In genomic region chr15:99993262-99993661, GRCh38 we compare ENCODE assay signal across 14 cellular contexts.
A peak's percentile ranks its signal among the peaks of the same experiment; 100 is the strongest.
DNase-seq lines count a peak whose midpoint lies in the region; ATAC-seq and TF ChIP-seq lines count a peak whose summit lies in the region.
"Had no signal": no experiment of that assay in that cellular context is flagged by ENCODE, and none has a peak within 500 bp of the region (broad histone marks: within the 10 kb centered on the region; RNA-seq: fewer than 3 reads in every experiment).

No MANE protein-coding gene starts in this region.

- H3K4me1 Mint-ChIP-seq in activated naive CD8-positive, alpha-beta T cell treated with anti-CD3 and anti-CD28 coated beads, Interleukin-2, amount 10 ng/mL, durations not matched to agents 7 days and 5 days: no peaks in the 10 kb centered on the region
- no peaks in the 10 kb centered on the region for H3K4me1 Mint-ChIP-seq in activated naive CD8-positive, alpha-beta T cell treated with anti-CD3 and anti-CD28 coated beads for 36 hours
- peaks cover 41% of the 10 kb centered on the region for H3K4me1 Mint-ChIP-seq in nephron progenitor cell
- H3K4me1 Mint-ChIP-seq in GM23338: peaks cover 32% of the 10 kb centered on the region
- H3K4me1 Mint-ChIP-seq: CD4-positive, CD25-positive, alpha-beta regulatory T cell; IgD-negative memory B cell had no signal

- peaks cover under 1% of the 10 kb centered on the region for H3K9me3 Mint-ChIP-seq in activated naive CD8-positive, alpha-beta T cell treated with anti-CD3 and anti-CD28 coated beads, Interleukin-2, amount 10 ng/mL, durations not matched to agents 7 days and 5 days
- peaks cover 1% of the 10 kb centered on the region for H3K9me3 Mint-ChIP-seq in activated naive CD8-positive, alpha-beta T cell treated with anti-CD3 and anti-CD28 coated beads for 36 hours
- peaks cover 8% of the 10 kb centered on the region for H3K9me3 Mint-ChIP-seq in nephron progenitor cell
- peaks cover 8% of the 10 kb centered on the region for H3K9me3 Mint-ChIP-seq in GM23338

- no peaks in the 10 kb centered on the region for H3K27me3 Mint-ChIP-seq in activated naive CD8-positive, alpha-beta T cell treated with anti-CD3 and anti-CD28 coated beads, Interleukin-2, amount 10 ng/mL, durations not matched to agents 7 days and 5 days
- no peaks in the 10 kb centered on the region for H3K27me3 Mint-ChIP-seq in activated naive CD8-positive, alpha-beta T cell treated with anti-CD3 and anti-CD28 coated beads for 36 hours
- H3K27me3 Mint-ChIP-seq in nephron progenitor cell (ENCODE audit: low read depth, poor library complexity) (peaks cover 23% of the 10 kb centered on the region), GM23338 (ENCODE audit: insufficient read depth, low read depth, poor library complexity) (peaks cover 7% of the 10 kb centered on the region)
- H3K27me3 Mint-ChIP-seq: CD4-positive, CD25-positive, alpha-beta regulatory T cell had no signal

- H3K4me1 ChIP-seq in GM23338 (ENCODE audit: insufficient read depth): peaks cover 24% of the 10 kb centered on the region

- 0 out of 2 replicates have a peak, but pooled peaks cover 3% of the 10 kb centered on the region for H3K9me2 ChIP-seq in GM23338 (ENCODE audit: insufficient read depth)

- no peaks in the 10 kb centered on the region for H3K36me3 ChIP-seq in GM23338 (ENCODE audit: insufficient read depth)
- H3K36me3 ChIP-seq: BLaER1 treated with 17β-estradiol and CSF1 and Interleukin-3, amounts not matched to agents 10 nM and 100 nM had no signal

- H2AFZ ChIP-seq in GM23338: no peak overlapping the region

- no peaks in the 10 kb centered on the region for H3F3A ChIP-seq in GM23338 (replicated peaks; ENCODE audit: low read depth)

- intact Hi-C loops in left colon (cut with DNase I, micrococcal nuclease): no loop called here

- no peaks in the 10 kb centered on the region for H4K20me1 ChIP-seq in GM23338 (replicated peaks; ENCODE audit: insufficient read depth)

- H3K27ac ChIP-seq in coronary artery: no peak overlapping the region
- H3K27ac ChIP-seq in GM23338 (ENCODE audit: low read depth): no peak overlapping the region
- H3K27ac ChIP-seq: BLaER1 treated with 17β-estradiol and CSF1 and Interleukin-3, amounts not matched to agents 10 nM and 100 nM had no signal

- H3K27ac Mint-ChIP-seq in activated naive CD8-positive, alpha-beta T cell treated with anti-CD3 and anti-CD28 coated beads, Interleukin-2, amount 10 ng/mL, durations not matched to agents 7 days and 5 days: no peak overlapping the region
- H3K27ac Mint-ChIP-seq in activated naive CD8-positive, alpha-beta T cell treated with anti-CD3 and anti-CD28 coated beads for 36 hours: no peak overlapping the region
- H3K27ac Mint-ChIP-seq in nephron progenitor cell (peak overlapping the region; percentile 27), GM23338 (no peak overlapping the region)
- H3K27ac Mint-ChIP-seq: CD4-positive, CD25-positive, alpha-beta regulatory T cell; IgD-negative memory B cell had no signal

- TF ChIP-seq CTCF in coronary artery (IDR thresholded peaks at IDR 0.05): no peak
- TF ChIP-seq CTCF in nephron progenitor cell (IDR thresholded peaks at IDR 0.05): no peak
- TF ChIP-seq CTCF in GM23338 (conservative IDR thresholded peaks at IDR 0.05; ENCODE audit: low read depth in 2 of 2): no peak

- ATAC-seq in activated naive CD8-positive, alpha-beta T cell treated with anti-CD3 and anti-CD28 coated beads, Interleukin-2, amount 10 ng/mL, durations not matched to agents 7 days and 5 days (ENCODE audit: low read depth): no peak
- ATAC-seq in left colon (no peak), GM23338 (no peak), HG02623 (IDR thresholded peaks at IDR 0.05; ENCODE audit: unreplicated experiment) (no peak)

- POLR2A ChIA-PET in activated naive CD8-positive, alpha-beta T cell treated with anti-CD3 and anti-CD28 coated beads, Interleukin-2, amount 10 ng/mL, durations not matched to agents 7 days and 5 days (lab: Charles Lee): no interaction called here

- H3K79me2 ChIP-seq in GM23338 (replicated peaks; ENCODE audit: insufficient read depth): no peaks in the 10 kb centered on the region

- H3K27me3 ChIP-seq in GM23338 (ENCODE audit: insufficient read depth): no peaks in the 10 kb centered on the region
- H3K27me3 ChIP-seq: BLaER1 treated with 17β-estradiol and CSF1 and Interleukin-3, amounts not matched to agents 10 nM and 100 nM had no signal

- H3K4me2 ChIP-seq in GM23338: no peak overlapping the region
- H3K4me2 ChIP-seq: BLaER1 treated with 17β-estradiol and CSF1 and Interleukin-3, amounts not matched to agents 10 nM and 100 nM had no signal

- H3K4me3 Mint-ChIP-seq in activated naive CD8-positive, alpha-beta T cell treated with anti-CD3 and anti-CD28 coated beads, Interleukin-2, amount 10 ng/mL, durations not matched to agents 7 days and 5 days: no peak overlapping the region
- H3K4me3 Mint-ChIP-seq in activated naive CD8-positive, alpha-beta T cell treated with anti-CD3 and anti-CD28 coated beads for 36 hours: no peak overlapping the region
- no peak overlapping the region for H3K4me3 Mint-ChIP-seq in nephron progenitor cell
- no peak overlapping the region for H3K4me3 Mint-ChIP-seq in GM23338
- H3K4me3 Mint-ChIP-seq: CD4-positive, CD25-positive, alpha-beta regulatory T cell; IgD-negative memory B cell had no signal

- DNase-seq in activated naive CD8-positive, alpha-beta T cell treated with anti-CD3 and anti-CD28 coated beads, Interleukin-2, amount 10 ng/mL, durations not matched to agents 7 days and 5 days: peak; percentile 7
- DNase-seq in activated naive CD8-positive, alpha-beta T cell treated with anti-CD3 and anti-CD28 coated beads for 36 hours: no peak
- DNase-seq in coronary artery (ENCODE audit: low spot score) (peak; percentile 36), nephron progenitor cell (no peak), left colon (no peak), GM23338 (ENCODE audit: low spot score) (no peak)
- DNase-seq: ACHN; CD4-positive, CD25-positive, alpha-beta regulatory T cell; DMS53; GF-D8; H7 had no signal

- H3K4me3 ChIP-seq in coronary artery (no peak overlapping the region), GM23338 (no peak overlapping the region)
- H3K4me3 ChIP-seq: BLaER1 treated with 17β-estradiol and CSF1 and Interleukin-3, amounts not matched to agents 10 nM and 100 nM had no signal

- H3K36me3 Mint-ChIP-seq in activated naive CD8-positive, alpha-beta T cell treated with anti-CD3 and anti-CD28 coated beads, Interleukin-2, amount 10 ng/mL, durations not matched to agents 7 days and 5 days: no peaks in the 10 kb centered on the region
- H3K36me3 Mint-ChIP-seq in activated naive CD8-positive, alpha-beta T cell treated with anti-CD3 and anti-CD28 coated beads for 36 hours: peaks cover 10% of the 10 kb centered on the region
- H3K36me3 Mint-ChIP-seq in nephron progenitor cell (ENCODE audit: low read depth) (no peaks in the 10 kb centered on the region), GM23338 (ENCODE audit: low read depth) (peaks cover 5% of the 10 kb centered on the region; the same call in 2 of the 3 replicates)
- H3K36me3 Mint-ChIP-seq: IgD-negative memory B cell had no signal

TF ChIP-seq in GM23338, 12 proteins besides CTCF, POLR2A, EP300 and RAD21 (continues in another document):
- TF ChIP-seq JUNB (IDR thresholded peaks at IDR 0.05; ENCODE audit: unreplicated experiment): no peak
- no peak for TF ChIP-seq EZH2 (IDR thresholded peaks at IDR 0.05; ENCODE audit: low read depth, unreplicated experiment)
- no peak for TF ChIP-seq REST (IDR thresholded peaks at IDR 0.05; ENCODE audit: unreplicated experiment)
- no peak for TF ChIP-seq STAT1 (IDR thresholded peaks at IDR 0.05; ENCODE audit: unreplicated experiment)
- TF ChIP-seq POLR2AphosphoS5 (IDR thresholded peaks at IDR 0.05; ENCODE audit: low read depth): no peak
- no peak for TF ChIP-seq ETS1 (IDR thresholded peaks at IDR 0.05)
- TF ChIP-seq ZNF114 (CRISPR knock-in tag; IDR thresholded peaks at IDR 0.05): no peak
- TF ChIP-seq EZH2phosphoT487 (IDR thresholded peaks at IDR 0.05; ENCODE audit: unreplicated experiment): no peak
- TF ChIP-seq NANOG (IDR thresholded peaks at IDR 0.05; ENCODE audit: borderline replicate concordance): no peak
- no peak for TF ChIP-seq CREB1 (CRISPR knock-in tag; IDR thresholded peaks at IDR 0.05; ENCODE audit: low read depth)

Comparison
In these comparisons a context has a peak if more than half of its experiments do, and no peak if none do; other contexts are left out.
1. DNase-seq: peak in activated naive CD8-positive, alpha-beta T cell treated with anti-CD3 and anti-CD28 coated beads, Interleukin-2, amount 10 ng/mL, durations not matched to agents 7 days and 5 days (single experiment) and coronary artery (single experiment); none in activated naive CD8-positive, alpha-beta T cell treated with anti-CD3 and anti-CD28 coated beads for 36 hours (single experiment), nephron progenitor cell (single experiment), left colon (0 of 2) and GM23338 (single experiment).